24 cellular contexts compared by ENCODE assay signal in genomic region chr2:122032264-122032645, GRCh38.
"Had no signal": no experiment of that assay in that cellular context is flagged by ENCODE, and none has a peak within 500 bp of the region (broad histone marks: within the 10 kb centered on the region; RNA-seq: fewer than 3 reads in every experiment).

No MANE protein-coding gene starts in this region.

- H3K9ac ChIP-seq: SK-N-SH had no signal

- ATAC-seq: activated CD4-positive, alpha-beta T cell treated with anti-CD3 and anti-CD28 coated beads for 36 hours; activated CD8-positive, alpha-beta T cell treated with anti-CD3 and anti-CD28 coated beads, Interleukin-2, amount 10 ng/mL, durations not matched to agents 7 days and 5 days; activated naive CD4-positive, alpha-beta T cell treated with anti-CD3 and anti-CD28 coated beads, Interleukin-2, amount 50 U/mL, for 72 hours; Panc1; Right ventricle myocardium inferior had no signal

- H3K4me1 ChIP-seq: SJCRH30 had no signal

- H3K9me3 ChIP-seq: SJCRH30, SK-N-SH had no signal

- H3K27me3 Mint-ChIP-seq: activated CD4-positive, alpha-beta T cell treated with anti-CD3 and anti-CD28 coated beads for 36 hours; brain had no signal

- H3K4me3 Mint-ChIP-seq: activated CD4-positive, alpha-beta T cell treated with anti-CD3 and anti-CD28 coated beads for 36 hours; activated CD8-positive, alpha-beta T cell treated with anti-CD3 and anti-CD28 coated beads, Interleukin-2, amount 10 ng/mL, durations not matched to agents 7 days and 5 days; brain had no signal

- H3K27ac Mint-ChIP-seq: activated CD4-positive, alpha-beta T cell treated with anti-CD3 and anti-CD28 coated beads for 36 hours; activated CD8-positive, alpha-beta T cell treated with anti-CD3 and anti-CD28 coated beads, Interleukin-2, amount 10 ng/mL, durations not matched to agents 7 days and 5 days; activated naive CD4-positive, alpha-beta T cell treated with anti-CD3 and anti-CD28 coated beads, Interleukin-2, amount 50 U/mL, for 72 hours had no signal

- H3K9me2 ChIP-seq: SK-N-SH had no signal

- H3K4me3 ChIP-seq: cardiac muscle cell, SJCRH30 had no signal

- H3K27ac ChIP-seq: cardiac muscle cell, SJCRH30, VCaP had no signal

- H3K9me3 Mint-ChIP-seq: activated naive CD4-positive, alpha-beta T cell treated with anti-CD3 and anti-CD28 coated beads, Interleukin-2, amount 50 U/mL, for 72 hours had no signal

- H3K4me2 ChIP-seq: SK-N-SH had no signal

- H3K36me3 Mint-ChIP-seq: activated naive CD4-positive, alpha-beta T cell treated with anti-CD3 and anti-CD28 coated beads, Interleukin-2, amount 50 U/mL, for 72 hours; brain had no signal

- H3K27me3 ChIP-seq: cardiac muscle cell, SJCRH30 had no signal

- DNase-seq: activated CD4-positive, alpha-beta T cell treated with anti-CD3 and anti-CD28 coated beads for 36 hours; activated CD4-positive, alpha-beta T cell treated with anti-CD3 and anti-CD28 coated beads, Interleukin-2, amount 50 U/mL, for 4 hours; activated CD4-positive, CD25-positive, alpha-beta regulatory T cell; activated CD8-positive, alpha-beta memory T cell treated with anti-CD3 and anti-CD28 coated beads, Interleukin-2, amount 50 U/mL, for 48 hours; activated CD8-positive, alpha-beta T cell treated with anti-CD3 and anti-CD28 coated beads, Interleukin-2, amount 10 ng/mL, durations not matched to agents 7 days and 5 days; activated effector memory CD4-positive, alpha-beta T cell treated with Interleukin-2 at 50 U/mL for 16 hours; activated naive CD4-positive, alpha-beta T cell; activated T-cell treated with anti-CD3 and anti-CD28 coated beads, Interleukin-2, amount 50 U/mL, for 1 hour; NCI-H1092; NCI-H1417; NCI-H1930; NCI-H2171; NCI-H226; NCI-H774; OCI-M1; T-helper 1 cell had no signal

- H3K36me3 ChIP-seq: cardiac muscle cell, SJCRH30 had no signal
